22 cellular contexts compared by ENCODE assay signal in the genomic region with DNA sequence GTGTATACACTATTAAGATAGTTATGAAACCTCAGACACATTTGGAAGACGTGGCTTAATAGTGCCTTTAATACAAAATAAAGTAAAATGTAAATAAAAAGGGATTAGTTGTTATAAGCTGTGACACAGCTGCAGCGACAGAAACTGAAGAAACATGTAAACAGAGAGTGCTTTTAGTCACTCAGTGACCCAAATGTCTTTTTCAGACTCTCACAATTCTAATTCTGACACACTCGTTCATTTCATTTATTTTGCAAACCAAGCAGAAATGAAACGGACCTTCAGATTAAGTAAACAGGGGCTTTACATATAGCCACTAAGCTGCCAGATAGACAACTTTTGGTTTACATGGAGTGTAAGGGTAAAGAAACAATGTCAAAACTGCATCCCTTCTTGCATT.
DNase-seq lines count a peak whose midpoint lies in the region; ATAC-seq, FAIRE-seq and TF ChIP-seq lines count a peak whose summit lies in the region.
"Had no signal": no experiment of that assay in that cellular context is flagged by ENCODE, and none has a peak within 500 bp of the region (broad histone marks: within the 10 kb centered on the region; RNA-seq: fewer than 3 reads in every experiment).

No MANE protein-coding gene starts in this region.

- H3K27me3 ChIP-seq in body of pancreas (no peaks in the 10 kb centered on the region), hepatocyte (no peaks in the 10 kb centered on the region), ovary (no peaks in the 10 kb centered on the region), spleen (replicated peaks in 1 of 7) (no peaks in the 10 kb centered on the region)
- H3K27me3 ChIP-seq: BLaER1, SJSA1 had no signal

- no peak overlapping the region for H2AFZ ChIP-seq in hepatocyte

- H3K4me1 ChIP-seq in A549 (no peaks in the 10 kb centered on the region), body of pancreas (peaks cover 43% of the 10 kb centered on the region), hepatocyte (ENCODE audit: insufficient read depth) (no peaks in the 10 kb centered on the region), ovary (ENCODE audit: insufficient read depth) (no peaks in the 10 kb centered on the region), spleen (no peaks in the 10 kb centered on the region)
- H3K4me1 ChIP-seq: BLaER1, SJSA1 had no signal

- no peak for DNase-seq in A549 (ENCODE audit: low read depth in 1 of 2, low spot score in 1 of 2)
- no peak for DNase-seq in body of pancreas
- no peak for DNase-seq in hepatocyte (ENCODE audit: low spot score)
- DNase-seq in progenitor cell of endocrine pancreas (ENCODE audit: low spot score, unreplicated experiment), result no peak
- DNase-seq in ovary, result no peak
- no peak for DNase-seq in spleen
- no peak for DNase-seq in activated CD4-positive, alpha-beta T cell treated with anti-CD3 and anti-CD28 coated beads, Interleukin-2, amount 10 ng/mL, durations not matched to agents 7 days and 5 days
- DNase-seq: CD4-positive, alpha-beta memory T cell; DMS53; EL; KBM-7; NCI-H1417 treated with DMSO at 0.1 percent for 48 hours; NCI-H187 treated with DMSO at 0.1 percent for 48 hours; NCI-H345; NCI-H524 treated with DMSO at 0.1 percent for 48 hours had no signal

- CTCF ChIA-PET in A549 (lab: Yijun Ruan, JAX), result interaction anchor here (1.1 to 1.2 kb wide), 2 partner anchors 14 to 20 kb away, joined by 3 read pairs; no protein-coding TSS in a partner anchor
- CTCF ChIA-PET in activated CD4-positive, alpha-beta T cell treated with anti-CD3 and anti-CD28 coated beads, Interleukin-2, amount 10 ng/mL, durations not matched to agents 7 days and 5 days (lab: Charles Lee), result interaction anchor here (0.5 to 1.5 kb wide), 2 partner anchors 10 to 1300 kb away, joined by 3 to 4 read pairs; no protein-coding TSS in a partner anchor

- no peak overlapping the region for H3K27ac ChIP-seq in A549
- H3K27ac ChIP-seq in body of pancreas, result peak overlapping the region; percentile 69 to 92 (median 89)
- H3K27ac ChIP-seq in hepatocyte, result peak overlapping the region; percentile 47
- H3K27ac ChIP-seq in ovary, result no peak overlapping the region
- no peak overlapping the region for H3K27ac ChIP-seq in spleen
- H3K27ac ChIP-seq: BLaER1, SJSA1 had no signal

- POLR2A ChIA-PET in A549 (lab: Yijun Ruan, JAX), result no interaction called here
- POLR2A ChIA-PET in activated CD4-positive, alpha-beta T cell treated with anti-CD3 and anti-CD28 coated beads, Interleukin-2, amount 10 ng/mL, durations not matched to agents 7 days and 5 days (lab: Charles Lee), result no interaction called here

- H3K9me3 ChIP-seq in A549 (no peaks in the 10 kb centered on the region), body of pancreas (no peaks in the 10 kb centered on the region), hepatocyte (ENCODE audit: low read depth) (no peaks in the 10 kb centered on the region), ovary (peaks cover 0 to 3% of the 10 kb centered on the region in 2 donors), spleen (peaks cover 0 to 14% (median 4%) of the 10 kb centered on the region in 8 donors)
- H3K9me3 ChIP-seq: BLaER1, SJSA1 had no signal

- peaks cover 62% of the 10 kb centered on the region for H3K4me1 Mint-ChIP-seq in progenitor cell of endocrine pancreas (ENCODE audit: low read depth)
- H3K4me1 Mint-ChIP-seq in activated CD4-positive, alpha-beta T cell treated with anti-CD3 and anti-CD28 coated beads, Interleukin-2, amount 10 ng/mL, durations not matched to agents 7 days and 5 days, result no peaks in the 10 kb centered on the region
- H3K4me1 Mint-ChIP-seq: CD4-positive, alpha-beta memory T cell had no signal

- no peaks in the 10 kb centered on the region for H3K9me2 ChIP-seq in hepatocyte (replicated peaks; ENCODE audit: insufficient read depth)

- no peak for TF ChIP-seq RAD21 in A549 (conservative IDR thresholded peaks at IDR 0.05 in 1 of 2, IDR thresholded peaks at IDR 0.05 in 1 of 2)

- TF ChIP-seq CTCF in A549 (IDR thresholded peaks at IDR 0.05), result no peak
- TF ChIP-seq CTCF in body of pancreas (IDR thresholded peaks at IDR 0.05), result no peak
- no peak for TF ChIP-seq CTCF in hepatocyte (IDR thresholded peaks at IDR 0.05; ENCODE audit: poor library complexity)
- TF ChIP-seq CTCF in progenitor cell of endocrine pancreas (IDR thresholded peaks at IDR 0.05; ENCODE audit: unreplicated experiment), result no peak
- no peak for TF ChIP-seq CTCF in ovary (IDR thresholded peaks at IDR 0.05)
- no peak for TF ChIP-seq CTCF in spleen (IDR thresholded peaks at IDR 0.05 in 8 of 11, conservative IDR thresholded peaks at IDR 0.05 in 3 of 11)

- H3K79me2 ChIP-seq in hepatocyte, result no peaks in the 10 kb centered on the region

- 50% methylated on average over 4 of the region's 4 CpGs for WGBS in A549 (ENCODE audit: missing lambda C conversion rate)
- WGBS in body of pancreas, 2 donors, result 21 to 31% methylated on average over 4 of the region's 4 CpGs
- 41% methylated on average over 4 of the region's 4 CpGs for WGBS in hepatocyte (ENCODE audit: low lambda C conversion rate, missing lambda C conversion rate)
- WGBS in ovary, 3 donors, result 66 to 82% (median 72%) methylated on average over 4 of the region's 4 CpGs
- WGBS in spleen, 5 donors, result 64 to 83% (median 72%) methylated on average over 4 of the region's 4 CpGs

- peaks cover 3% of the 10 kb centered on the region for H3K9me3 Mint-ChIP-seq in progenitor cell of endocrine pancreas (ENCODE audit: low read depth)
- no peaks in the 10 kb centered on the region for H3K9me3 Mint-ChIP-seq in activated CD4-positive, alpha-beta T cell treated with anti-CD3 and anti-CD28 coated beads, Interleukin-2, amount 10 ng/mL, durations not matched to agents 7 days and 5 days

- FAIRE-seq in A549 (lab: Jason Lieb, UNC), result no peak
- FAIRE-seq: A204.1, GM12878, H54 had no signal

- ATAC-seq in A549 (no peak), body of pancreas (no peak), GM21447 (IDR thresholded peaks at IDR 0.05; ENCODE audit: unreplicated experiment) (no peak)
- ATAC-seq: GM12878, Panc1 had no signal

- H3K27ac Mint-ChIP-seq in progenitor cell of endocrine pancreas, result peak overlapping the region; percentile 94
- H3K27ac Mint-ChIP-seq in activated CD4-positive, alpha-beta T cell treated with anti-CD3 and anti-CD28 coated beads, Interleukin-2, amount 10 ng/mL, durations not matched to agents 7 days and 5 days, result no peak overlapping the region
- H3K27ac Mint-ChIP-seq: CD4-positive, alpha-beta memory T cell had no signal

- no peaks in the 10 kb centered on the region for H3K27me3 Mint-ChIP-seq in progenitor cell of endocrine pancreas
- no peaks in the 10 kb centered on the region for H3K27me3 Mint-ChIP-seq in activated CD4-positive, alpha-beta T cell treated with anti-CD3 and anti-CD28 coated beads, Interleukin-2, amount 10 ng/mL, durations not matched to agents 7 days and 5 days
- H3K27me3 Mint-ChIP-seq: CD4-positive, alpha-beta memory T cell had no signal

- H3K4me3 Mint-ChIP-seq in progenitor cell of endocrine pancreas (ENCODE audit: low read depth), result peak overlapping the region; percentile 85
- no peak overlapping the region for H3K4me3 Mint-ChIP-seq in activated CD4-positive, alpha-beta T cell treated with anti-CD3 and anti-CD28 coated beads, Interleukin-2, amount 10 ng/mL, durations not matched to agents 7 days and 5 days
- H3K4me3 Mint-ChIP-seq: CD4-positive, alpha-beta memory T cell had no signal

- TF ChIP-seq EP300 in A549 (IDR thresholded peaks at IDR 0.05) (no peak), ovary (IDR thresholded peaks at IDR 0.05) (no peak)

- no peaks in the 10 kb centered on the region for H4K20me1 ChIP-seq in hepatocyte (ENCODE audit: insufficient read depth, poor library complexity, severe bottlenecking)
- H4K20me1 ChIP-seq: BLaER1 had no signal

- TF ChIP-seq POLR2A in A549 (IDR thresholded peaks at IDR 0.05; ENCODE audit: low read length) (no peak), body of pancreas (IDR thresholded peaks at IDR 0.05) (no peak), ovary (IDR thresholded peaks at IDR 0.05) (no peak), spleen (IDR thresholded peaks at IDR 0.05) (no peak)

- H3K36me3 ChIP-seq in body of pancreas (replicated peaks in 1 of 2; ENCODE audit: insufficient read depth in 1 of 2, low read depth in 2 of 2), result no peaks in the 10 kb centered on the region
- no peaks in the 10 kb centered on the region for H3K36me3 ChIP-seq in hepatocyte (replicated peaks; ENCODE audit: insufficient read depth, low read depth)
- no peaks in the 10 kb centered on the region for H3K36me3 ChIP-seq in ovary
- no peaks in the 10 kb centered on the region for H3K36me3 ChIP-seq in spleen
- H3K36me3 ChIP-seq: BLaER1, SJSA1 had no signal

- intact Hi-C loops in body of pancreas (cut with DNase I) (no loop called here), ovary (cut with DNase I) (no loop called here), spleen (cut with DNase I; ENCODE audit: low total_unique reads) (no loop called here)

- H3K36me3 Mint-ChIP-seq in progenitor cell of endocrine pancreas (ENCODE audit: insufficient read depth), result peaks cover 2% of the 10 kb centered on the region
- H3K36me3 Mint-ChIP-seq in activated CD4-positive, alpha-beta T cell treated with anti-CD3 and anti-CD28 coated beads, Interleukin-2, amount 10 ng/mL, durations not matched to agents 7 days and 5 days (ENCODE audit: low read depth), result no peaks in the 10 kb centered on the region
- H3K36me3 Mint-ChIP-seq: CD4-positive, alpha-beta memory T cell had no signal

- H3K4me3 ChIP-seq in A549, result no peak overlapping the region
- no peak overlapping the region for H3K4me3 ChIP-seq in body of pancreas
- H3K4me3 ChIP-seq in hepatocyte, result no peak overlapping the region
- H3K4me3 ChIP-seq in ovary, result no peak overlapping the region
- H3K4me3 ChIP-seq in spleen, result no peak overlapping the region
- H3K4me3 ChIP-seq: BLaER1, GM12878, SJSA1 had no signal

- H3K4me2 ChIP-seq in A549 (no peak overlapping the region), hepatocyte (no peak overlapping the region)
- H3K4me2 ChIP-seq: BLaER1 had no signal

TF ChIP-seq in A549, 52 proteins besides CTCF, POLR2A, EP300 and RAD21 (continues in another document):
- TF ChIP-seq FOSL2 (IDR thresholded peaks at IDR 0.05) (no peak), FOSL2 (CRISPR knock-in tag; IDR thresholded peaks at IDR 0.05) (no peak), ZC3H11A (IDR thresholded peaks at IDR 0.05) (no peak), HEYL (CRISPR knock-in tag; IDR thresholded peaks at IDR 0.05) (no peak), ZFP36 (IDR thresholded peaks at IDR 0.05; ENCODE audit: borderline replicate concordance, partially characterized antibody) (no peak), HOXB5 (CRISPR knock-in tag; IDR thresholded peaks at IDR 0.05) (no peak), PBX3 (IDR thresholded peaks at IDR 0.05) (no peak), KDM1A (IDR thresholded peaks at IDR 0.05; ENCODE audit: low read depth) (no peak)

Comparison
In these comparisons a context has a peak if more than half of its experiments do, and no peak if none do; other contexts are left out.
1. H3K27ac ChIP-seq: peak in body of pancreas (4 of 4) and hepatocyte (single experiment); none in A549 (0 of 2), ovary (0 of 2) and spleen (0 of 8).